1 cellular context compared by ENCODE assay signal in the genomic region with DNA sequence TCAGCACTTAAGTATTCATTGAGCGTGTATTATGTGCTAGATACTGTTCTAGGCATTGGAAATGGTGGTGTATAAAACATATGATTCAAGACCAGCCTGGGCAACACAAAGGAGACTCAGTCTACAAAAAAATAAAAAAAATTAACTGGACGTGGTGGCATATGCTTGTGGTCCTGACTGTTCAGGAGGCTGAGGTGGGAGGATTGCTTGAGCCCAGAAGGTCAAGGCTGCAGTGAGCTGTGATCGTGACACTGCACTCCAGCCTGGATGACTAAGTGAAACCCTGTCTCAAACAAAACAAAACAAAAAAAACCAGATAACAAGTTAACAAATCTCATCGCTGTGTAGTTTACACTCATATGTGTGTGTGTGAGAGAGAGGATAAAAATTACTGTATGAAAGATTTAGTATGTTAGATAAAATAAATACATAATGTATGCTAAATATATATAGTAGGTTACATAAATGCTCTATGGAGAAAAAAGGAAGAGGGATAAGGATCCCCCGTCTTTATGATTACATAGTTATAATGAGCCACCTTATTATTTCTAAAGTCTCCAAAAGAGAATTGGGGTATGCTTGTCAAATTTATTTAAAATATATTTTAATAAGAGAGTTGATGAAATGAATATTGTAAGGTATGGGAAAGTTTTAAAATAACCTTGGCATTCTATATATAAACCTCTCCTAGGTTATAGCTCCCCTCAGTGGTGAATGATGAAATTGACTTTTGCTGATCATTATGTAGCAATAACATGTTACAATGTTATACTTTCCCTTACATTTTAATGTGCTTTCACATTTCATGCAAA.
TF ChIP-seq lines count a peak whose summit lies in the region.

No MANE protein-coding gene starts in this region.

TF ChIP-seq in HepG2, 621 proteins besides CTCF, POLR2A, EP300 and RAD21 (continued from another document and continues in another):
- TF ChIP-seq, protein P1, sequence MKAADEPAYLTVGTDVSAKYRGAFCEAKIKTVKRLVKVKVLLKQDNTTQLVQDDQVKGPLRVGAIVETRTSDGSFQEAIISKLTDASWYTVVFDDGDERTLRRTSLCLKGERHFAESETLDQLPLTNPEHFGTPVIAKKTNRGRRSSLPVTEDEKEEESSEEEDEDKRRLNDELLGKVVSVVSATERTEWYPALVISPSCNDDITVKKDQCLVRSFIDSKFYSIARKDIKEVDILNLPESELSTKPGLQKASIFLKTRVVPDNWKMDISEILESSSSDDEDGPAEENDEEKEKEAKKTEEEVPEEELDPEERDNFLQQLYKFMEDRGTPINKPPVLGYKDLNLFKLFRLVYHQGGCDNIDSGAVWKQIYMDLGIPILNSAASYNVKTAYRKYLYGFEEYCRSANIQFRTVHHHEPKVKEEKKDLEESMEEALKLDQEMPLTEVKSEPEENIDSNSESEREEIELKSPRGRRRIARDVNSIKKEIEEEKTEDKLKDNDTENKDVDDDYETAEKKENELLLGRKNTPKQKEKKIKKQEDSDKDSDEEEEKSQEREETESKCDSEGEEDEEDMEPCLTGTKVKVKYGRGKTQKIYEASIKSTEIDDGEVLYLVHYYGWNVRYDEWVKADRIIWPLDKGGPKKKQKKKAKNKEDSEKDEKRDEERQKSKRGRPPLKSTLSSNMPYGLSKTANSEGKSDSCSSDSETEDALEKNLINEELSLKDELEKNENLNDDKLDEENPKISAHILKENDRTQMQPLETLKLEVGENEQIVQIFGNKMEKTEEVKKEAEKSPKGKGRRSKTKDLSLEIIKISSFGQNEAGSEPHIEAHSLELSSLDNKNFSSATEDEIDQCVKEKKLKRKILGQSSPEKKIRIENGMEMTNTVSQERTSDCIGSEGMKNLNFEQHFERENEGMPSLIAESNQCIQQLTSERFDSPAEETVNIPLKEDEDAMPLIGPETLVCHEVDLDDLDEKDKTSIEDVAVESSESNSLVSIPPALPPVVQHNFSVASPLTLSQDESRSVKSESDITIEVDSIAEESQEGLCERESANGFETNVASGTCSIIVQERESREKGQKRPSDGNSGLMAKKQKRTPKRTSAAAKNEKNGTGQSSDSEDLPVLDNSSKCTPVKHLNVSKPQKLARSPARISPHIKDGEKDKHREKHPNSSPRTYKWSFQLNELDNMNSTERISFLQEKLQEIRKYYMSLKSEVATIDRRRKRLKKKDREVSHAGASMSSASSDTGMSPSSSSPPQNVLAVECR (CRISPR knock-in tag; IDR thresholded peaks at IDR 0.05; ENCODE audit: borderline replicate concordance), result no peak; the same call in 1 of the 2 replicates
- TF ChIP-seq, protein P2, sequence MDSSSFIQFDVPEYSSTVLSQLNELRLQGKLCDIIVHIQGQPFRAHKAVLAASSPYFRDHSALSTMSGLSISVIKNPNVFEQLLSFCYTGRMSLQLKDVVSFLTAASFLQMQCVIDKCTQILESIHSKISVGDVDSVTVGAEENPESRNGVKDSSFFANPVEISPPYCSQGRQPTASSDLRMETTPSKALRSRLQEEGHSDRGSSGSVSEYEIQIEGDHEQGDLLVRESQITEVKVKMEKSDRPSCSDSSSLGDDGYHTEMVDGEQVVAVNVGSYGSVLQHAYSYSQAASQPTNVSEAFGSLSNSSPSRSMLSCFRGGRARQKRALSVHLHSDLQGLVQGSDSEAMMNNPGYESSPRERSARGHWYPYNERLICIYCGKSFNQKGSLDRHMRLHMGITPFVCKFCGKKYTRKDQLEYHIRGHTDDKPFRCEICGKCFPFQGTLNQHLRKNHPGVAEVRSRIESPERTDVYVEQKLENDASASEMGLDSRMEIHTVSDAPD (CRISPR knock-in tag; IDR thresholded peaks at IDR 0.05), result no peak
- TF ChIP-seq FOXC1 (CRISPR knock-in tag; IDR thresholded peaks at IDR 0.05; ENCODE audit: borderline replicate concordance), result no peak
- no peak for TF ChIP-seq ZNF101 (CRISPR knock-in tag; IDR thresholded peaks at IDR 0.05; ENCODE audit: borderline replicate concordance, low read depth)
- peak; percentile 81 for TF ChIP-seq HDAC2 (CRISPR knock-in tag; IDR thresholded peaks at IDR 0.05)
- TF ChIP-seq, protein P3, sequence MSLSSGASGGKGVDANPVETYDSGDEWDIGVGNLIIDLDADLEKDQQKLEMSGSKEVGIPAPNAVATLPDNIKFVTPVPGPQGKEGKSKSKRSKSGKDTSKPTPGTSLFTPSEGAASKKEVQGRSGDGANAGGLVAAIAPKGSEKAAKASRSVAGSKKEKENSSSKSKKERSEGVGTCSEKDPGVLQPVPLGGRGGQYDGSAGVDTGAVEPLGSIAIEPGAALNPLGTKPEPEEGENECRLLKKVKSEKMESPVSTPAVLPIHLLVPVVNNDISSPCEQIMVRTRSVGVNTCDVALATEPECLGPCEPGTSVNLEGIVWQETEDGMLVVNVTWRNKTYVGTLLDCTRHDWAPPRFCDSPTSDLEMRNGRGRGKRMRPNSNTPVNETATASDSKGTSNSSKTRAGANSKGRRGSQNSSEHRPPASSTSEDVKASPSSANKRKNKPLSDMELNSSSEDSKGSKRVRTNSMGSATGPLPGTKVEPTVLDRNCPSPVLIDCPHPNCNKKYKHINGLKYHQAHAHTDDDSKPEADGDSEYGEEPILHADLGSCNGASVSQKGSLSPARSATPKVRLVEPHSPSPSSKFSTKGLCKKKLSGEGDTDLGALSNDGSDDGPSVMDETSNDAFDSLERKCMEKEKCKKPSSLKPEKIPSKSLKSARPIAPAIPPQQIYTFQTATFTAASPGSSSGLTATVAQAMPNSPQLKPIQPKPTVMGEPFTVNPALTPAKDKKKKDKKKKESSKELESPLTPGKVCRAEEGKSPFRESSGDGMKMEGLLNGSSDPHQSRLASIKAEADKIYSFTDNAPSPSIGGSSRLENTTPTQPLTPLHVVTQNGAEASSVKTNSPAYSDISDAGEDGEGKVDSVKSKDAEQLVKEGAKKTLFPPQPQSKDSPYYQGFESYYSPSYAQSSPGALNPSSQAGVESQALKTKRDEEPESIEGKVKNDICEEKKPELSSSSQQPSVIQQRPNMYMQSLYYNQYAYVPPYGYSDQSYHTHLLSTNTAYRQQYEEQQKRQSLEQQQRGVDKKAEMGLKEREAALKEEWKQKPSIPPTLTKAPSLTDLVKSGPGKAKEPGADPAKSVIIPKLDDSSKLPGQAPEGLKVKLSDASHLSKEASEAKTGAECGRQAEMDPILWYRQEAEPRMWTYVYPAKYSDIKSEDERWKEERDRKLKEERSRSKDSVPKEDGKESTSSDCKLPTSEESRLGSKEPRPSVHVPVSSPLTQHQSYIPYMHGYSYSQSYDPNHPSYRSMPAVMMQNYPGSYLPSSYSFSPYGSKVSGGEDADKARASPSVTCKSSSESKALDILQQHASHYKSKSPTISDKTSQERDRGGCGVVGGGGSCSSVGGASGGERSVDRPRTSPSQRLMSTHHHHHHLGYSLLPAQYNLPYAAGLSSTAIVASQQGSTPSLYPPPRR (CRISPR knock-in tag; IDR thresholded peaks at IDR 0.05; ENCODE audit: borderline replicate concordance), result peak; percentile 43; the same call in 1 of the 2 replicates
- no peak for TF ChIP-seq JARID2 (CRISPR knock-in tag; IDR thresholded peaks at IDR 0.05; ENCODE audit: insufficient replicate concordance)
- 0 out of 2 replicates have a peak, but pooled peaks have one; percentile 57 for TF ChIP-seq ZNF761 (CRISPR knock-in tag; conservative IDR thresholded peaks at IDR 0.05)
- no peak for TF ChIP-seq ZNF746 (CRISPR knock-in tag; IDR thresholded peaks at IDR 0.05)
- TF ChIP-seq ELF1 (CRISPR knock-in tag; IDR thresholded peaks at IDR 0.05), result no peak
- no peak for TF ChIP-seq ZSCAN29 (CRISPR knock-in tag; conservative IDR thresholded peaks at IDR 0.05)
- TF ChIP-seq RARA (CRISPR knock-in tag; IDR thresholded peaks at IDR 0.05), result peak; percentile 85
- TF ChIP-seq NONO (IDR thresholded peaks at IDR 0.05), result no peak
- TF ChIP-seq NONO (CRISPR knock-in tag; conservative IDR thresholded peaks at IDR 0.05), result no peak
- TF ChIP-seq ZFY (CRISPR knock-in tag; IDR thresholded peaks at IDR 0.05), result no peak
- TF ChIP-seq ZNF232 (CRISPR knock-in tag; IDR thresholded peaks at IDR 0.05; ENCODE audit: borderline replicate concordance), result no peak
- TF ChIP-seq, protein P4, sequence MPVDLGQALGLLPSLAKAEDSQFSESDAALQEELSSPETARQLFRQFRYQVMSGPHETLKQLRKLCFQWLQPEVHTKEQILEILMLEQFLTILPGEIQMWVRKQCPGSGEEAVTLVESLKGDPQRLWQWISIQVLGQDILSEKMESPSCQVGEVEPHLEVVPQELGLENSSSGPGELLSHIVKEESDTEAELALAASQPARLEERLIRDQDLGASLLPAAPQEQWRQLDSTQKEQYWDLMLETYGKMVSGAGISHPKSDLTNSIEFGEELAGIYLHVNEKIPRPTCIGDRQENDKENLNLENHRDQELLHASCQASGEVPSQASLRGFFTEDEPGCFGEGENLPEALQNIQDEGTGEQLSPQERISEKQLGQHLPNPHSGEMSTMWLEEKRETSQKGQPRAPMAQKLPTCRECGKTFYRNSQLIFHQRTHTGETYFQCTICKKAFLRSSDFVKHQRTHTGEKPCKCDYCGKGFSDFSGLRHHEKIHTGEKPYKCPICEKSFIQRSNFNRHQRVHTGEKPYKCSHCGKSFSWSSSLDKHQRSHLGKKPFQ (CRISPR knock-in tag; IDR thresholded peaks at IDR 0.05; ENCODE audit: insufficient replicate concordance), result no peak
- TF ChIP-seq, protein P5, sequence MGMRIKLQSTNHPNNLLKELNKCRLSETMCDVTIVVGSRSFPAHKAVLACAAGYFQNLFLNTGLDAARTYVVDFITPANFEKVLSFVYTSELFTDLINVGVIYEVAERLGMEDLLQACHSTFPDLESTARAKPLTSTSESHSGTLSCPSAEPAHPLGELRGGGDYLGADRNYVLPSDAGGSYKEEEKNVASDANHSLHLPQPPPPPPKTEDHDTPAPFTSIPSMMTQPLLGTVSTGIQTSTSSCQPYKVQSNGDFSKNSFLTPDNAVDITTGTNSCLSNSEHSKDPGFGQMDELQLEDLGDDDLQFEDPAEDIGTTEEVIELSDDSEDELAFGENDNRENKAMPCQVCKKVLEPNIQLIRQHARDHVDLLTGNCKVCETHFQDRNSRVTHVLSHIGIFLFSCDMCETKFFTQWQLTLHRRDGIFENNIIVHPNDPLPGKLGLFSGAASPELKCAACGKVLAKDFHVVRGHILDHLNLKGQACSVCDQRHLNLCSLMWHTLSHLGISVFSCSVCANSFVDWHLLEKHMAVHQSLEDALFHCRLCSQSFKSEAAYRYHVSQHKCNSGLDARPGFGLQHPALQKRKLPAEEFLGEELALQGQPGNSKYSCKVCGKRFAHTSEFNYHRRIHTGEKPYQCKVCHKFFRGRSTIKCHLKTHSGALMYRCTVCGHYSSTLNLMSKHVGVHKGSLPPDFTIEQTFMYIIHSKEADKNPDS (CRISPR knock-in tag; IDR thresholded peaks at IDR 0.05), result no peak
- peak; percentile 58; the same call in 1 of the 2 replicates for TF ChIP-seq GATAD1 (CRISPR knock-in tag; IDR thresholded peaks at IDR 0.05)
- 0 out of 2 replicates have a peak, but pooled peaks have one; percentile 16 for TF ChIP-seq NFYC (CRISPR knock-in tag; IDR thresholded peaks at IDR 0.05)
- no peak for TF ChIP-seq ZNF546 (CRISPR knock-in tag; conservative IDR thresholded peaks at IDR 0.05)
- TF ChIP-seq, protein P6, sequence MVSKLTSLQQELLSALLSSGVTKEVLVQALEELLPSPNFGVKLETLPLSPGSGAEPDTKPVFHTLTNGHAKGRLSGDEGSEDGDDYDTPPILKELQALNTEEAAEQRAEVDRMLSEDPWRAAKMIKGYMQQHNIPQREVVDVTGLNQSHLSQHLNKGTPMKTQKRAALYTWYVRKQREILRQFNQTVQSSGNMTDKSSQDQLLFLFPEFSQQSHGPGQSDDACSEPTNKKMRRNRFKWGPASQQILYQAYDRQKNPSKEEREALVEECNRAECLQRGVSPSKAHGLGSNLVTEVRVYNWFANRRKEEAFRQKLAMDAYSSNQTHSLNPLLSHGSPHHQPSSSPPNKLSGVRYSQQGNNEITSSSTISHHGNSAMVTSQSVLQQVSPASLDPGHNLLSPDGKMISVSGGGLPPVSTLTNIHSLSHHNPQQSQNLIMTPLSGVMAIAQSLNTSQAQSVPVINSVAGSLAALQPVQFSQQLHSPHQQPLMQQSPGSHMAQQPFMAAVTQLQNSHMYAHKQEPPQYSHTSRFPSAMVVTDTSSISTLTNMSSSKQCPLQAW (CRISPR knock-in tag; IDR thresholded peaks at IDR 0.05), result no peak
- TF ChIP-seq ZBTB1 (CRISPR knock-in tag; IDR thresholded peaks at IDR 0.05; ENCODE audit: borderline replicate concordance), result no peak
- TF ChIP-seq NCOR1 (IDR thresholded peaks at IDR 0.05; ENCODE audit: borderline replicate concordance, low read length), result peak; percentile 49; the same call in 1 of the 2 replicates
- TF ChIP-seq KLF16 (CRISPR knock-in tag; IDR thresholded peaks at IDR 0.05), result peak in 1 of 2 experiments; percentile 46; a peak in 1 of 4 replicates
- TF ChIP-seq, protein P7, sequence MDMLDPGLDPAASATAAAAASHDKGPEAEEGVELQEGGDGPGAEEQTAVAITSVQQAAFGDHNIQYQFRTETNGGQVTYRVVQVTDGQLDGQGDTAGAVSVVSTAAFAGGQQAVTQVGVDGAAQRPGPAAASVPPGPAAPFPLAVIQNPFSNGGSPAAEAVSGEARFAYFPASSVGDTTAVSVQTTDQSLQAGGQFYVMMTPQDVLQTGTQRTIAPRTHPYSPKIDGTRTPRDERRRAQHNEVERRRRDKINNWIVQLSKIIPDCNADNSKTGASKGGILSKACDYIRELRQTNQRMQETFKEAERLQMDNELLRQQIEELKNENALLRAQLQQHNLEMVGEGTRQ (IDR thresholded peaks at IDR 0.05; ENCODE audit: low read depth, low read length), result no peak
- TF ChIP-seq, protein P7 (CRISPR knock-in tag; IDR thresholded peaks at IDR 0.05; ENCODE audit: borderline replicate concordance), result no peak
- peak; percentile 79 for TF ChIP-seq GATAD2A (CRISPR knock-in tag; IDR thresholded peaks at IDR 0.05)
- peak; percentile 63; the same call in 1 of the 2 replicates for TF ChIP-seq FOXA3 (CRISPR knock-in tag; IDR thresholded peaks at IDR 0.05)
- TF ChIP-seq GTF3A (CRISPR knock-in tag; conservative IDR thresholded peaks at IDR 0.05), result no peak
- no peak for TF ChIP-seq SOX13 (IDR thresholded peaks at IDR 0.05)
- TF ChIP-seq SOX13 (CRISPR knock-in tag; conservative IDR thresholded peaks at IDR 0.05 in 1 of 2, IDR thresholded peaks at IDR 0.05 in 1 of 2), result peak in 1 of 2 experiments; percentile 64; a peak in 2 of 4 replicates
- TF ChIP-seq GFI1 (CRISPR knock-in tag; IDR thresholded peaks at IDR 0.05; ENCODE audit: borderline replicate concordance), result no peak
- TF ChIP-seq KDM4B (CRISPR knock-in tag; IDR thresholded peaks at IDR 0.05), result no peak
- TF ChIP-seq SNAI1 (CRISPR knock-in tag; IDR thresholded peaks at IDR 0.05; ENCODE audit: borderline replicate concordance), result no peak
- no peak; the same call in 1 of the 2 replicates for TF ChIP-seq ZNF230 (CRISPR knock-in tag; IDR thresholded peaks at IDR 0.05)
- no peak for TF ChIP-seq PCBP1 (IDR thresholded peaks at IDR 0.05; ENCODE audit: borderline replicate concordance, low read depth, low read length)
- TF ChIP-seq MATR3 (CRISPR knock-in tag; IDR thresholded peaks at IDR 0.05), result no peak
- TF ChIP-seq, protein P8, sequence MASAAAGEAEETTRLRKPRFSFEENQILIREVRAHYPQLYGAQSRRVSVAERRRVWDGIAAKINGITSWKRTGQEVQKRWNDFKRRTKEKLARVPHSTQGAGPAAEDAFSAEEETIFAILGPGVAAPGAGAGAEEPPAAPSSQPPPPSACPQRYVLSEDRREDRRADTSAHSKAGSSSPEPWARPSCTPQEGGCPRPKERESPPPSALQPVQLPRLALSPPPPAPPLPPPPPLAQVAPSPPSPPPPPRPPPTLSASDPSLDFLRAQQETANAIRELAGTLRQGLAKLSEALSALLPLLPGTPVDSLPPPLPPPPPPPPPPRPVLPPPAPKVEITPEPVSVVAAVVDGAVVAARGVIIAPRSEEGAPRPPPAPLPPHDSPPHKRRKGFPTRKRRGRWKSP (CRISPR knock-in tag; IDR thresholded peaks at IDR 0.05), result no peak
